Comparison of ENCODE assay signal across 28 cellular contexts in genomic region chr4:5192678-5193077, GRCh38.
"Had no signal": no experiment of that assay in that cellular context is flagged by ENCODE, and none has a peak within 500 bp of the region (broad histone marks: within the 10 kb centered on the region; RNA-seq: fewer than 3 reads in every experiment).

No MANE protein-coding gene starts in this region.

- H3K4me1 Mint-ChIP-seq: stimulated activated effector memory CD8-positive, alpha-beta T cell treated with anti-CD3 and anti-CD28 coated beads, Interleukin-12 subunit alpha, Interleukin-12 subunit beta, amount 100 ng/mL, for 72 hours; stimulated activated memory B cell treated with anti-CD40 and anti-IgM and Interleukin-4, amounts not matched to agents 10 μg/mL and 1 μg/mL and 100 μg/mL, for 72 hours; stimulated activated naive B cell treated with anti-CD40 and anti-IgM and Interleukin-4, amounts not matched to agents 10 μg/mL and 1 μg/mL and 100 μg/mL, for 72 hours; stimulated activated naive CD8-positive, alpha-beta T cell treated with anti-CD3 and anti-CD28 coated beads, Interleukin-15, amount 100 ng/mL, for 72 hours had no signal

- H3K27me3 ChIP-seq: stomach, suprapubic skin, testis, thyroid gland, tibial artery, tibial nerve, transverse colon, upper lobe of left lung, upper lobe of right lung, uterus, vagina had no signal

- H3K36me3 Mint-ChIP-seq: stimulated activated effector memory CD8-positive, alpha-beta T cell treated with anti-CD3 and anti-CD28 coated beads, Interleukin-12 subunit alpha, Interleukin-12 subunit beta, amount 100 ng/mL, for 72 hours; stimulated activated memory B cell treated with anti-CD40 and anti-IgM and Interleukin-4, amounts not matched to agents 10 μg/mL and 1 μg/mL and 100 μg/mL, for 72 hours; stimulated activated naive B cell treated with anti-CD40 and anti-IgM and Interleukin-4, amounts not matched to agents 10 μg/mL and 1 μg/mL and 100 μg/mL, for 72 hours; type B pancreatic cell had no signal

- H3K9me3 Mint-ChIP-seq: stimulated activated effector memory CD8-positive, alpha-beta T cell treated with anti-CD3 and anti-CD28 coated beads, Interleukin-12 subunit alpha, Interleukin-12 subunit beta, amount 100 ng/mL, for 72 hours; stimulated activated memory B cell treated with anti-CD40 and anti-IgM and Interleukin-4, amounts not matched to agents 10 μg/mL and 1 μg/mL and 100 μg/mL, for 72 hours; stimulated activated naive B cell treated with anti-CD40 and anti-IgM and Interleukin-4, amounts not matched to agents 10 μg/mL and 1 μg/mL and 100 μg/mL, for 72 hours; stimulated activated naive CD8-positive, alpha-beta T cell treated with anti-CD3 and anti-CD28 coated beads, Interleukin-15, amount 100 ng/mL, for 72 hours; stimulated activated naive CD8-positive, alpha-beta T cell treated with anti-CD3 and anti-CD28 coated beads, Interleukin-15, Interleukin-2, amounts not matched to agents 100 ng/mL and 50 ng/mL, for 24 hours; type B pancreatic cell had no signal

- ATAC-seq: stimulated activated memory B cell treated with anti-CD40 and anti-IgM and Interleukin-4, amounts not matched to agents 10 μg/mL and 1 μg/mL and 100 μg/mL, for 72 hours; stimulated activated naive B cell treated with anti-CD40 and anti-IgM and Interleukin-4, amounts not matched to agents 10 μg/mL and 1 μg/mL and 100 μg/mL, for 72 hours; stimulated activated naive CD8-positive, alpha-beta T cell treated with anti-CD3 and anti-CD28 coated beads, Interleukin-15, amount 100 ng/mL, for 72 hours; stimulated activated naive CD8-positive, alpha-beta T cell treated with anti-CD3 and anti-CD28 coated beads, Interleukin-15, Interleukin-2, amounts not matched to agents 100 U/mL and 50 U/mL, for 24 hours; upper lobe of right lung had no signal

- H3K27ac ChIP-seq: stomach, suprapubic skin, testis, thoracic aorta, thyroid gland, tibial artery, tibial nerve, transverse colon, upper lobe of left lung, upper lobe of right lung, uterus, vagina had no signal

- H3K27ac Mint-ChIP-seq: stimulated activated effector memory CD8-positive, alpha-beta T cell treated with anti-CD3 and anti-CD28 coated beads, Interleukin-12 subunit alpha, Interleukin-12 subunit beta, amount 100 ng/mL, for 72 hours; stimulated activated memory B cell treated with anti-CD40 and anti-IgM and Interleukin-4, amounts not matched to agents 10 μg/mL and 1 μg/mL and 100 μg/mL, for 72 hours; stimulated activated naive B cell treated with anti-CD40 and anti-IgM and Interleukin-4, amounts not matched to agents 10 μg/mL and 1 μg/mL and 100 μg/mL, for 72 hours; stimulated activated naive CD8-positive, alpha-beta T cell treated with anti-CD3 and anti-CD28 coated beads, Interleukin-15, Interleukin-2, amounts not matched to agents 100 ng/mL and 50 ng/mL, for 24 hours; type B pancreatic cell had no signal

- H3K36me3 ChIP-seq: stomach, suprapubic skin, thoracic aorta, thyroid gland, tibial artery, tibial nerve, transverse colon, upper lobe of left lung, upper lobe of right lung, uterus, vagina had no signal

- DNase-seq: stimulated activated CD4-positive, alpha-beta T cell treated with anti-CD3 and anti-CD28 coated beads, Interleukin-2, amount 100 ng/mL, for 48 hours; stimulated activated CD4-positive, alpha-beta T cell treated with anti-CD3 and anti-CD28 coated beads, Interleukin-4, amount 100 ng/mL, for 1 hour; stimulated activated CD4-positive, alpha-beta T cell treated with anti-CD3 and anti-CD28 coated beads, Interleukin-4, amount 100 ng/mL, for 24 hours; stimulated activated CD4-positive, alpha-beta T cell treated with anti-CD3 and anti-CD28 coated beads, Interleukin-4, amount 100 ng/mL, for 4 hours; stimulated activated CD8-positive, alpha-beta memory T cell treated with anti-CD3 and anti-CD28 coated beads, Interleukin-4, amount 100 ng/mL, for 48 hours; stimulated activated naive B cell treated with anti-CD40 and anti-IgM and Interleukin-4, amounts not matched to agents 10 μg/mL and 1 μg/mL and 100 μg/mL, for 72 hours; stimulated activated naive CD4-positive, alpha-beta T cell; stimulated activated naive CD4-positive, alpha-beta T cell treated with Interleukin-2 at 50 U/mL for 16 hours; stimulated activated naive CD8-positive, alpha-beta T cell treated with anti-CD3 and anti-CD28 coated beads, Interleukin-15, amount 100 ng/mL, for 72 hours; stimulated activated naive CD8-positive, alpha-beta T cell treated with anti-CD3 and anti-CD28 coated beads, Interleukin-15, Interleukin-2, amounts not matched to agents 100 U/mL and 50 U/mL, for 24 hours; stomach; substantia nigra; testis; thyroid gland; tibial artery; transverse colon; trophoblast cell; upper lobe of right lung; uterus had no signal

- H3K4me3 Mint-ChIP-seq: stimulated activated effector memory CD8-positive, alpha-beta T cell treated with anti-CD3 and anti-CD28 coated beads, Interleukin-12 subunit alpha, Interleukin-12 subunit beta, amount 100 ng/mL, for 72 hours; stimulated activated memory B cell treated with anti-CD40 and anti-IgM and Interleukin-4, amounts not matched to agents 10 μg/mL and 1 μg/mL and 100 μg/mL, for 72 hours; stimulated activated naive B cell treated with anti-CD40 and anti-IgM and Interleukin-4, amounts not matched to agents 10 μg/mL and 1 μg/mL and 100 μg/mL, for 72 hours; stimulated activated naive CD8-positive, alpha-beta T cell treated with anti-CD3 and anti-CD28 coated beads, Interleukin-15, amount 100 ng/mL, for 72 hours; stimulated activated naive CD8-positive, alpha-beta T cell treated with anti-CD3 and anti-CD28 coated beads, Interleukin-15, Interleukin-2, amounts not matched to agents 100 ng/mL and 50 ng/mL, for 24 hours; type B pancreatic cell had no signal

- H3K4me1 ChIP-seq: stomach, suprapubic skin, testis, thyroid gland, tibial artery, tibial nerve, transverse colon, upper lobe of left lung, upper lobe of right lung, uterus, vagina had no signal

- H3K4me3 ChIP-seq: stomach, suprapubic skin, testis, thoracic aorta, thyroid gland, tibial artery, tibial nerve, transverse colon, upper lobe of left lung, upper lobe of right lung, uterus, vagina had no signal

- H3K27me3 Mint-ChIP-seq: stimulated activated memory B cell treated with anti-CD40 and anti-IgM and Interleukin-4, amounts not matched to agents 10 μg/mL and 1 μg/mL and 100 μg/mL, for 72 hours; stimulated activated naive B cell treated with anti-CD40 and anti-IgM and Interleukin-4, amounts not matched to agents 10 μg/mL and 1 μg/mL and 100 μg/mL, for 72 hours; stimulated activated naive CD8-positive, alpha-beta T cell treated with anti-CD3 and anti-CD28 coated beads, Interleukin-15, amount 100 ng/mL, for 72 hours; type B pancreatic cell had no signal

- H3K9me3 ChIP-seq: stomach, suprapubic skin, testis, thoracic aorta, thyroid gland, tibial artery, tibial nerve, transverse colon, upper lobe of left lung, upper lobe of right lung, uterus, vagina had no signal
